Comparison of ENCODE assay signal across 8 cellular contexts in genomic region chr10:109852004-109852717, GRCh38.
DNase-seq lines count a peak whose midpoint lies in the region; ATAC-seq and TF ChIP-seq lines count a peak whose summit lies in the region.

No MANE protein-coding gene starts in this region.

- peak overlapping the region; percentile 3 for H3K4me3 Mint-ChIP-seq in CD8-positive, alpha-beta T cell
- peak overlapping the region in 1 of 8 donors; percentile 41 for H3K4me3 Mint-ChIP-seq in naive B cell

- no peaks in the 10 kb centered on the region for H3K9me3 ChIP-seq in CD8-positive, alpha-beta T cell (ENCODE audit: low read length)

- peaks cover 3% of the 10 kb centered on the region for H3K27me3 Mint-ChIP-seq in CD8-positive, alpha-beta T cell (ENCODE audit: low read depth)
- H3K27me3 Mint-ChIP-seq in naive B cell = peaks cover 23 to 28% (median 25%) of the 10 kb centered on the region in 3 donors

- CTCF ChIA-PET in CD8-positive, alpha-beta T cell (lab: Charles Lee) = interaction anchor here (0.8 to 2.1 kb wide), 5 partner anchors 8 to 32 kb away, joined by 3 to 18 read pairs (median 5); no protein-coding TSS in a partner anchor

- H3K27ac ChIP-seq in CD8-positive, alpha-beta T cell (ENCODE audit: low read depth, low read length) = no peak overlapping the region

- H3K4me1 Mint-ChIP-seq in CD8-positive, alpha-beta T cell (ENCODE audit: low read depth) = peaks cover 20% of the 10 kb centered on the region
- peaks cover 7 to 12% (median 8%) of the 10 kb centered on the region in 3 donors for H3K4me1 Mint-ChIP-seq in naive B cell

- peaks cover 12% of the 10 kb centered on the region for H3K4me1 ChIP-seq in CD8-positive, alpha-beta T cell (ENCODE audit: insufficient read depth, low read length)

- no peak overlapping the region for H3K4me3 ChIP-seq in CD8-positive, alpha-beta T cell (ENCODE audit: low read depth, low read length)
- no peak overlapping the region for H3K4me3 ChIP-seq in epithelial cell of esophagus (ENCODE audit: low read length)

- no peaks in the 10 kb centered on the region for H3K36me3 ChIP-seq in CD8-positive, alpha-beta T cell (ENCODE audit: insufficient read depth, low read length)

- H3K9me3 Mint-ChIP-seq in CD8-positive, alpha-beta T cell = no peaks in the 10 kb centered on the region
- no peaks in the 10 kb centered on the region for H3K9me3 Mint-ChIP-seq in naive B cell

- peak; percentile 44 to 81 (median 68) for DNase-seq in CD8-positive, alpha-beta T cell
- peak; percentile 38 for DNase-seq in NOMO-1 treated with DMSO at 0.1 percent for 48 hours (lab: John Stamatoyannopoulos, UW; ENCODE audit: unreplicated experiment)
- peak; percentile 33 for DNase-seq in activated CD8-positive, alpha-beta memory T cell treated with anti-CD3 and anti-CD28 coated beads, Interleukin-2, amount 50 U/mL, for 24 hours (ENCODE audit: extremely low read depth)
- DNase-seq in epithelial cell of esophagus (ENCODE audit: low read depth) = peak; percentile 71
- peak; percentile 28 for DNase-seq in naive B cell
- peak; percentile 47 for DNase-seq in stimulated activated CD8-positive, alpha-beta memory T cell treated with anti-CD3 and anti-CD28 coated beads, Interleukin-7, amount 100 ng/mL, for 24 hours (ENCODE audit: low read depth)

- peak; percentile 87 for TF ChIP-seq CTCF in CD8-positive, alpha-beta T cell (IDR thresholded peaks at IDR 0.05)
- TF ChIP-seq CTCF in epithelial cell of esophagus (IDR thresholded peaks at IDR 0.05; ENCODE audit: insufficient read depth, low read depth, low read length, missing control alignments) = peak; percentile 95

- POLR2A ChIA-PET in CD8-positive, alpha-beta T cell (lab: Charles Lee) = no interaction called here

- H3K36me3 Mint-ChIP-seq in CD8-positive, alpha-beta T cell = no peaks in the 10 kb centered on the region
- H3K36me3 Mint-ChIP-seq in naive B cell = no peaks in the 10 kb centered on the region

- intact Hi-C loops in CD8-positive, alpha-beta T cell (cut with DNase I, micrococcal nuclease) = no loop called here

- no peak overlapping the region for H3K27ac Mint-ChIP-seq in CD8-positive, alpha-beta T cell
- H3K27ac Mint-ChIP-seq in naive B cell = peak overlapping the region in 2 of 6 donors; percentile 8 to 34

- ATAC-seq in CD8-positive, alpha-beta T cell = peak; percentile 68
- ATAC-seq in GM19452 (IDR thresholded peaks at IDR 0.05; ENCODE audit: unreplicated experiment) (peak; percentile 93), HG03521 (IDR thresholded peaks at IDR 0.05; ENCODE audit: unreplicated experiment) (peak; percentile 87), naive B cell (ENCODE audit: low read depth in 2 of 2) (peak; percentile 42 to 60)

- H3K27me3 ChIP-seq in CD8-positive, alpha-beta T cell (ENCODE audit: insufficient read depth, low read length) = no peaks in the 10 kb centered on the region
